Comparison of ENCODE assay signal across 7 cellular contexts in the genomic region with DNA sequence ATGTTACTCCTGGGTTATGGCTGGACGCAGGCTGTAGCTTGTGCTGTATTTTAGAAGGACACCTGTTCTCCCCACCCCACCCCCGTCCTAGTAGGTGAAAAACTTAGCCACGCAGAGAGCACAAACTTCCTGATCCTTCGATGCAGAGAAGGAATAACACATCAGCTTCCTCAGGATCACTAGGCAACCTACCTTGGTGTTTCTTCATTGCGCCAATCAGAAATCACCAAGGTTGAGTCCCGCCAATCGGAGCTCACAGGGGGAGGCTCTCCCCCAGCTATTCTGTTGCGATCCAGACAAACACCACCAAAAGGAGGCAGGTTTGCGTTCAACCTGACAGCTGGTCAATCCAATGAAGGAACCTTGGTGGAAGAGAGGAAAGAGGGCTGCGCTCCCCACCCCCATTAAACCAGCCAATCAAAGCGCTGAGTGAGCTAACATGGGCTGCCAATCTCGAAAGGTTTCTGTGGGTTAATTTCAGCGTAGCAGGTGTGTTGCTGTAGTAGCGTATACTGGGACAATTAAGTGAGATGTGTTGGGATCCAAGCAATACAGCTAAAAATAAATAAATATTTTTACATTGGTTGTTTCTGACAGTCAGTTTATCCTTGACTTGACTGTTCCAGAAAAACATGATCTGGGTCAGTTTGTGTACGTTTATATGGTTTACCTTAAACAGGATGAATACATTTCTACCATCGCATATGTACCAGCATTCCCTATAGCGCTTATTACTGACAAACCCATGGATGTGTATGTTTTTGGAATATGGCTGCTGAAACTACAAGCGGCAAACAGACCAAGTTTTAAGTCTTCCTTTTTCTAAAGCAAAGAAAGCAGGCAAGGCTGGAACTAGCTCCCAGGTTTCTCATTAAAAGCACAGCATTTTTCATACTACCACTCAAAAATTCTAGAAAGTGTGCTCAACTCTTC. TPM values are rescaled to one million over a fixed set of nuclear protein-coding genes. Genes with fewer than 3 reads are reported as not detected.
DNase-seq lines count a peak whose midpoint lies in the region; ATAC-seq, FAIRE-seq and TF ChIP-seq lines count a peak whose summit lies in the region.

Gene GOLPH3L, minus strand, starts transcription at position 160 of the 933 bp plus-strand sequence. CDS start 2,316 bp downstream, outside the sequence.

- peak; percentile 91 for ATAC-seq in GM18519 (IDR thresholded peaks at IDR 0.05; ENCODE audit: low FRiP score, unreplicated experiment)
- ATAC-seq in HG03064 (IDR thresholded peaks at IDR 0.05; ENCODE audit: low read depth, unreplicated experiment), result peak; percentile 97
- peak; percentile 100 for ATAC-seq in gastrocnemius medialis

- H3K27ac ChIP-seq in brain microvascular endothelial cell (peak within 1 kb of the TSS; percentile 64), iPS DF 6.9 (ENCODE audit: low read length) (no peak within 1 kb of the TSS), gastrocnemius medialis (peak within 1 kb of the TSS; percentile 76 to 89 (median 83))

- no peaks in the 10 kb centered on the region for H3K4me1 ChIP-seq in iPS DF 6.9 (ENCODE audit: control insufficient read depth, insufficient read depth, low read length)
- peaks cover 9 to 18% of the 10 kb centered on the region in 2 donors for H3K4me1 ChIP-seq in gastrocnemius medialis

- H3K27me3 ChIP-seq in brain microvascular endothelial cell (replicated peaks), result no peaks in the 10 kb centered on the region
- H3K27me3 ChIP-seq in iPS DF 6.9 (ENCODE audit: control insufficient read depth, insufficient read depth, low read length), result no peaks in the 10 kb centered on the region
- no peaks in the 10 kb centered on the region for H3K27me3 ChIP-seq in gastrocnemius medialis

- TF ChIP-seq CTCF in brain microvascular endothelial cell (IDR thresholded peaks at IDR 0.05; ENCODE audit: low read depth, low read length, missing control alignments) (peak; percentile 42), gastrocnemius medialis (IDR thresholded peaks at IDR 0.05 in 4 of 5, conservative IDR thresholded peaks at IDR 0.05 in 1 of 5) (peak in 1 of 5 experiments; percentile 15)

- H3K9me3 ChIP-seq in iPS DF 6.9 (ENCODE audit: control insufficient read depth, insufficient read depth, low read length) (no peaks in the 10 kb centered on the region), gastrocnemius medialis (no peaks in the 10 kb centered on the region)

- TF ChIP-seq POLR2A in gastrocnemius medialis (IDR thresholded peaks at IDR 0.05), result peak; percentile 32 to 58

- intact Hi-C loops in gastrocnemius medialis (cut with DNase I; ENCODE audit: low total_unique reads), result loop anchor here (2.0 to 5.0 kb wide), 3 partner anchors 68 to 280 kb away; partner anchors contain the start of gene ENSA

- peak; percentile 100 for DNase-seq in NCI-H2107 treated with DMSO at 0.1 percent for 48 hours (lab: John Stamatoyannopoulos, UW; ENCODE audit: unreplicated experiment)
- peak; percentile 99 for DNase-seq in brain microvascular endothelial cell
- DNase-seq in iPS DF 6.9 (ENCODE audit: low read depth, low spot score), result peak; percentile 97
- peak; percentile 97 to 98 for DNase-seq in gastrocnemius medialis

- in situ Hi-C loops in brain microvascular endothelial cell (cut with HindIII; ENCODE audit: low pct_ligation_motif_present, low sequenced_read_pairs) (no loop called here), gastrocnemius medialis (cut with MboI; ENCODE audit: low sequenced_read_pairs in 4 of 4) (no loop called here)

- H3K4me3 ChIP-seq in brain microvascular endothelial cell (ENCODE audit: low read depth, low read length) (peak within 1 kb of the TSS; percentile 84), iPS DF 6.9 (ENCODE audit: low read length) (peak within 1 kb of the TSS; percentile 94; the same call in 1 of the 2 replicates), gastrocnemius medialis (peak within 1 kb of the TSS; percentile 77 to 82 (median 80))

- WGBS in iPS DF 6.9 (ENCODE audit: insufficient coverage, insufficient read length), result no CpG with 5 or more reads among the region's 18 CpGs

- H3K36me3 ChIP-seq in brain microvascular endothelial cell (replicated peaks) (peaks cover 3% of the 10 kb centered on the region), iPS DF 6.9 (ENCODE audit: control insufficient read depth, insufficient read depth, low read length) (no peaks in the 10 kb centered on the region), gastrocnemius medialis (peaks cover 0 to 25% of the 10 kb centered on the region in 2 donors)

- peak; percentile 100 for FAIRE-seq in TTC549 (lab: Jason Lieb, UNC)

RNA-seq across cellular contexts. Expression of gene GOLPH3L, which starts in this region (rescaled TPM):
- total RNA-seq in gastrocnemius medialis, result 10 to 100 TPM in 3 of 4 donors, 1 to 10 TPM in 1; 9.8 to 18.6 (median 15.7) TPM
